24 cellular contexts compared by ENCODE assay signal in the genomic region with DNA sequence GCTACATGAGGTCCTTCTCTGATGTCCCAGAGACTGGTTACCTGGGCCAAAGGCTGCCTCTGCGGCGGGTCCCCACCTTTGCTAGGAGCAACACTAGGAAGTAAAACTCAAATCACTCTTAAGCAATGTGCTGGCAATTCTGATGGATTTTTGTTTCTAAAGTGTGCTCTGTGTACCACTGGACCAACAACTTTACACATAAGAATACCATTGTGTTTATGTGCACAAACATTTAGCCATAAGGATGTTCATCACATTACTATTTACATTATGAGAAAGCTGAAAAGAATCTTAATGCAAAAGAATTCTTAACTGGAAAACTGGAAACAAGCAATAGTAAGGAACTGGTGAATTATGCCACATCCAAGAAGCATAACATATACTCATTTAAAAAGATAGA. TPM values are rescaled to one million over a fixed set of nuclear protein-coding genes. Genes with fewer than 3 reads are reported as not detected.
DNase-seq lines count a peak whose midpoint lies in the region; ATAC-seq and TF ChIP-seq lines count a peak whose summit lies in the region.
"Had no signal": no experiment of that assay in that cellular context is flagged by ENCODE, and none has a peak within 500 bp of the region (broad histone marks: within the 10 kb centered on the region; RNA-seq: fewer than 3 reads in every experiment).

No MANE protein-coding gene starts in this region.

- 94 to 100% methylated on average over 2 of the region's 2 CpGs for WGBS in GM23248 (ENCODE audit: low coverage in 1 of 2, low lambda C conversion rate in 2 of 2, missing lambda C conversion rate in 2 of 2), 2 experiments
- WGBS in stomach, 5 donors: 28 to 83% (median 34%) methylated on average over 2 of the region's 2 CpGs; no CpG with 5 or more reads in 1 of the 5 donors

- H3K27me3 ChIP-seq in GM23248 (replicated peaks; ENCODE audit: insufficient read depth): no peaks in the 10 kb centered on the region
- no peaks in the 10 kb centered on the region for H3K27me3 ChIP-seq in PC-3 (ENCODE audit: low read length)
- no peaks in the 10 kb centered on the region for H3K27me3 ChIP-seq in stomach
- H3K27me3 ChIP-seq: MG63 had no signal

- H3K4me3 Mint-ChIP-seq in activated naive CD4-positive, alpha-beta T cell treated with anti-CD3 and anti-CD28 coated beads, Interleukin-2, amount 10 ng/mL, durations not matched to agents 7 days and 5 days: no peak overlapping the region
- H3K4me3 Mint-ChIP-seq: B cell; CD8-positive, alpha-beta T cell had no signal

- no peaks in the 10 kb centered on the region for H3K9me3 Mint-ChIP-seq in activated naive CD4-positive, alpha-beta T cell treated with anti-CD3 and anti-CD28 coated beads, Interleukin-2, amount 10 ng/mL, durations not matched to agents 7 days and 5 days
- H3K9me3 Mint-ChIP-seq: CD8-positive, alpha-beta T cell had no signal

- CTCF ChIA-PET in PC-3 (lab: Charles Lee): no interaction called here
- CTCF ChIA-PET in activated naive CD4-positive, alpha-beta T cell treated with anti-CD3 and anti-CD28 coated beads, Interleukin-2, amount 10 ng/mL, durations not matched to agents 7 days and 5 days (lab: Charles Lee): no interaction called here

- H3K27ac ChIP-seq in GM23248 (no peak overlapping the region), PC-3 (ENCODE audit: low read length) (no peak overlapping the region), stomach (peak overlapping the region in 3 of 5 donors; percentile 1 to 16 (median 2))
- H3K27ac ChIP-seq: A549, C4-2B, RWPE1 had no signal

- POLR2A ChIA-PET in PC-3 (lab: Charles Lee; ENCODE audit: unreplicated experiment): no interaction called here

- in situ Hi-C loops in GM23248 (cut with MboI): no loop called here

- intact Hi-C loops in PC-3 (cut with micrococcal nuclease): loop anchor here (1.0 kb wide), 1 partner anchor 40 kb away; no protein-coding TSS in a partner anchor
- intact Hi-C loops in stomach (cut with DNase I; ENCODE audit: low total_unique reads): no loop called here

- TF ChIP-seq EP300 in stomach (IDR thresholded peaks at IDR 0.05): no peak

- no peaks in the 10 kb centered on the region for H3K27me3 Mint-ChIP-seq in activated naive CD4-positive, alpha-beta T cell treated with anti-CD3 and anti-CD28 coated beads, Interleukin-2, amount 10 ng/mL, durations not matched to agents 7 days and 5 days
- H3K27me3 Mint-ChIP-seq: B cell had no signal

- peaks cover 32% of the 10 kb centered on the region for H3K36me3 Mint-ChIP-seq in activated naive CD4-positive, alpha-beta T cell treated with anti-CD3 and anti-CD28 coated beads, Interleukin-2, amount 10 ng/mL, durations not matched to agents 7 days and 5 days

- H3K9me3 ChIP-seq in GM23248 (ENCODE audit: low read depth): no peaks in the 10 kb centered on the region
- H3K9me3 ChIP-seq in PC-3 (ENCODE audit: low read length): no peaks in the 10 kb centered on the region
- no peaks in the 10 kb centered on the region for H3K9me3 ChIP-seq in stomach
- H3K9me3 ChIP-seq: A549, Caco-2, MG63 had no signal

- peaks cover 21% of the 10 kb centered on the region for H3K4me1 Mint-ChIP-seq in activated naive CD4-positive, alpha-beta T cell treated with anti-CD3 and anti-CD28 coated beads, Interleukin-2, amount 10 ng/mL, durations not matched to agents 7 days and 5 days

- DNase-seq in GM23248: peak; percentile 32
- DNase-seq in PC-3: peak; percentile 56
- DNase-seq in fibroblast of peridontal ligament (ENCODE audit: extremely low read depth): peak; percentile 25
- no peak for DNase-seq in stomach
- no peak for DNase-seq in activated naive CD4-positive, alpha-beta T cell treated with anti-CD3 and anti-CD28 coated beads, Interleukin-2, amount 10 ng/mL, durations not matched to agents 7 days and 5 days
- DNase-seq in NCI-H1092 (lab: John Stamatoyannopoulos, UW): no peak
- DNase-seq: Caco-2; CD8-positive, alpha-beta T cell; EL; GDM1; KBM-7; MG63; NCI-H2029; NCI-H446 treated with DMSO at 0.1 percent for 48 hours; NCI-H526; SHP77 had no signal

- no peaks in the 10 kb centered on the region for H3K36me3 ChIP-seq in GM23248 (ENCODE audit: low read depth)
- no peaks in the 10 kb centered on the region for H3K36me3 ChIP-seq in PC-3 (ENCODE audit: low read depth, low read length)
- H3K36me3 ChIP-seq in stomach: peaks cover 0 to 10% (median 2%) of the 10 kb centered on the region in 4 donors
- H3K36me3 ChIP-seq: MG63 had no signal

- H3K9me2 ChIP-seq in GM23248 (ENCODE audit: insufficient read depth) (no peaks in the 10 kb centered on the region), PC-3 (replicated peaks; ENCODE audit: low read length) (no peaks in the 10 kb centered on the region)

- ATAC-seq in PC-3: peak; percentile 84
- ATAC-seq in activated CD4-positive, CD25-positive, alpha-beta regulatory T cell treated with anti-CD3 and anti-CD28 coated beads, Interleukin-2, amount 50 U/mL, for 24 hours: no peak
- ATAC-seq: A549; CD8-positive, alpha-beta T cell; GM12878; HCT116; Panc1 had no signal

- TF ChIP-seq CTCF in PC-3 (conservative IDR thresholded peaks at IDR 0.05; ENCODE audit: low read depth, low read length) (no peak), stomach (IDR thresholded peaks at IDR 0.05) (no peak)

- no TSS peak for BruUV-seq in PC-3 (replicated peaks; lab: Mats Ljungman, UMichigan)

- no peak overlapping the region for H3K9ac ChIP-seq in GM23248
- H3K9ac ChIP-seq in PC-3 (ENCODE audit: low read length): no peak overlapping the region

- H2AFZ ChIP-seq in GM23248 (no peak overlapping the region), PC-3 (ENCODE audit: low read length) (no peak overlapping the region)

- no peak overlapping the region for H3K4me3 ChIP-seq in GM23248
- no peak overlapping the region for H3K4me3 ChIP-seq in PC-3 (ENCODE audit: low read length)
- H3K4me3 ChIP-seq in stomach: no peak overlapping the region
- H3K4me3 ChIP-seq: A549, GM12878, MG63 had no signal

- peaks cover 86% of the 10 kb centered on the region for H3K79me2 ChIP-seq in GM23248 (ENCODE audit: insufficient read depth)
- no peaks in the 10 kb centered on the region for H3K79me2 ChIP-seq in PC-3 (ENCODE audit: low read length)

- no peak for TF ChIP-seq POLR2A in stomach (IDR thresholded peaks at IDR 0.05)

- H3F3A ChIP-seq in GM23248 (ENCODE audit: insufficient read depth): 0 out of 2 replicates have a peak, but pooled peaks cover 4% of the 10 kb centered on the region
- H3F3A ChIP-seq in PC-3 (ENCODE audit: low read length, unreplicated experiment): no peaks in the 10 kb centered on the region

- H3K4me2 ChIP-seq in GM23248 (ENCODE audit: unreplicated experiment) (peak overlapping the region; percentile 10), PC-3 (ENCODE audit: low read length) (peak overlapping the region; percentile 9; the same call in 1 of the 2 replicates)
- H3K4me2 ChIP-seq: A549 had no signal

- no peaks in the 10 kb centered on the region; the same call in 1 of the 2 replicates for H4K20me1 ChIP-seq in GM23248 (ENCODE audit: insufficient read depth)
- no peaks in the 10 kb centered on the region for H4K20me1 ChIP-seq in PC-3 (ENCODE audit: low read length)

- peaks cover 11% of the 10 kb centered on the region for H3K4me1 ChIP-seq in GM23248 (ENCODE audit: insufficient read depth)
- H3K4me1 ChIP-seq in PC-3 (ENCODE audit: insufficient read depth, low read length): peaks cover 16% of the 10 kb centered on the region
- peaks cover 45 to 88% (median 77%) of the 10 kb centered on the region in 4 donors for H3K4me1 ChIP-seq in stomach
- H3K4me1 ChIP-seq: Caco-2 had no signal

- H3K27ac Mint-ChIP-seq in activated naive CD4-positive, alpha-beta T cell treated with anti-CD3 and anti-CD28 coated beads, Interleukin-2, amount 10 ng/mL, durations not matched to agents 7 days and 5 days: no peak overlapping the region
- H3K27ac Mint-ChIP-seq: B cell; CD8-positive, alpha-beta T cell had no signal

RNA-seq across cellular contexts. Expression of a gene that starts 38.6 kb away (rescaled TPM):
- total RNA-seq in GM23248 (2014; rRNA removed; shearing (Covaris generic)): 15.4 and 19.9 TPM in 2 replicates
- 6.2 and 7.1 TPM in 2 replicates for polyA plus RNA-seq in GM23248 (2016; fragmentation: Nextera tagmentation; extraction: Ambion mirVana)
- 13.0 and 15.0 TPM in 2 replicates for total RNA-seq in PC-3 (2014; rRNA removed)
- total RNA-seq in stomach: 10 to 100 TPM in 3 of 5 donors, 1 to 10 TPM in 2; 4.3 to 77.6 (median 20.0) TPM
- 100 to 1,000 TPM in 1 of 3 donors, 10 to 100 TPM in 2; 37.0 to 100 (median 59.5) TPM for polyA plus RNA-seq in stomach

Comparison
In these comparisons a context has a peak if more than half of its experiments do, and no peak if none do; other contexts are left out.
1. DNase-seq: peak in GM23248 (single experiment), PC-3 (single experiment) and fibroblast of peridontal ligament (single experiment); none in stomach (single experiment), activated naive CD4-positive, alpha-beta T cell treated with anti-CD3 and anti-CD28 coated beads, Interleukin-2, amount 10 ng/mL, durations not matched to agents 7 days and 5 days (single experiment) and NCI-H1092 (single experiment).
2. H3K27ac ChIP-seq: peak in stomach (3 of 5); none in GM23248 (single experiment) and PC-3 (single experiment).